ENCODE assay signal across 1 cellular context in genomic region chr22:49814856-49815255, GRCh38.
TF ChIP-seq lines count a peak whose summit lies in the region.

No MANE protein-coding gene starts in this region.

TF ChIP-seq in GM12891, 5 proteins besides CTCF, POLR2A, EP300 and RAD21:
- no peak for TF ChIP-seq POU2F2 (IDR thresholded peaks at IDR 0.05; ENCODE audit: low read depth, low read length)
- 0 out of 2 replicates have a peak, but pooled peaks have one; percentile 31 for TF ChIP-seq POLR2AphosphoS5 (IDR thresholded peaks at IDR 0.05; ENCODE audit: low read depth, low read length)
